In the genomic region with DNA sequence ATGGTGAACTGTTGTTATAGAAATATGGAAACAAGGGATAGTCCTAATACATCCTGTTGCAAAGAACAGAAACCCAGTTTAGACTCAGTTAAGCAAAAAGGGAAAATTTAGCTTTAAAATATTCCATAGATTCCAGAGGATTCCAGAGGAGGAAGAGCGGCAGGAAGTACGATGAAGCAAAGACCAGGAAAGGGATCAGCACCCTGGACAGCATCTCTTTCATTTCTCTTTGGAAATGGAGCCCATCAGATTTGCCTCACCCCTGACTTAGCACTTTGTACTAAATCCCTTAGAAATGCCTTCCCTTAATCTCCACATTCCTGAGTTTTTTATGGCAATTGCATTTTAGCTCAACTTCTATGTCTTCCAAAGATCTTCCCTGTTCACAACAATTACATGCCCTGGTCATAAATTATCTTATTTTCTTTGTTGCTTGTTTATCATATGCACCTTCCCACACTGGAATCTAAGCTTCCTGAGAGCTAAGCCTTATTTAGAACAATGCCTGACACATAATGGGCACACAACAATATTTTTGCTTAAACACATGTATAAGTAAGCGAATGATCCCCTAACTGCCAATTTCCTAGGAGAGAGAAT, we compare ENCODE assay signal across 22 cellular contexts.
DNase-seq lines count a peak whose midpoint lies in the region; ATAC-seq, FAIRE-seq and TF ChIP-seq lines count a peak whose summit lies in the region.
"Had no signal": no experiment of that assay in that cellular context is flagged by ENCODE, and none has a peak within 500 bp of the region (broad histone marks: within the 10 kb centered on the region; RNA-seq: fewer than 3 reads in every experiment).

No MANE protein-coding gene starts in this region.

- intact Hi-C loops in Calu3 (cut with micrococcal nuclease; ENCODE audit: unreplicated experiment): no loop called here

- no peak overlapping the region for H2AK5ac ChIP-seq in mesendoderm (ENCODE audit: low read length)

- no peak overlapping the region for H3K4me3 Mint-ChIP-seq in Calu3 (ENCODE audit: low read depth, unreplicated experiment)
- H3K4me3 Mint-ChIP-seq: CD4-positive, alpha-beta T cell had no signal

- H3K9me3 ChIP-seq in DND-41 (ENCODE audit: insufficient read depth, low read length, severe bottlenecking): no peaks in the 10 kb centered on the region
- H3K9me3 ChIP-seq: adrenal gland, testis had no signal

- H4K5ac ChIP-seq in mesendoderm (ENCODE audit: low read length): no peak overlapping the region

- no peak overlapping the region for H3K4ac ChIP-seq in mesendoderm (ENCODE audit: low read depth, low read length)

- no peak overlapping the region for H2BK15ac ChIP-seq in mesendoderm (replicated peaks; ENCODE audit: low read depth)

- DNase-seq in DND-41 (peak; percentile 18), astrocyte of the hippocampus (ENCODE audit: low read depth, low spot score) (peak; percentile 3), mesendoderm (peak; percentile 83), SIG-M5 treated with dmso at 0.1 percent for 504 hours (lab: John Stamatoyannopoulos, UW; ENCODE audit: unreplicated experiment) (no peak), Calu3 (no peak), frontal cortex (ENCODE audit: low spot score in 2 of 2) (no peak)
- DNase-seq in Jurkat, Clone E6-1 (ENCODE audit: low read depth, low spot score): peak; percentile 3
- DNase-seq in stimulated activated naive CD4-positive, alpha-beta T cell treated with Interleukin-2 at 50 U/mL for 16 hours (lab: John Stamatoyannopoulos, UW): no peak
- DNase-seq: activated CD4-positive, alpha-beta T cell treated with anti-CD3 and anti-CD28 coated beads for 4 hours; activated effector memory CD4-positive, alpha-beta T cell treated with Interleukin-2 at 50 U/mL for 16 hours; adrenal gland; caudate nucleus; CD4-positive, alpha-beta T cell; DMS53; left ventricle myocardium inferior; NCI-H1436; NCI-H2171; NCI-H526 treated with DMSO at 0.1 percent for 48 hours; stimulated activated CD4-positive, alpha-beta T cell treated with anti-CD3 and anti-CD28 coated beads, Interleukin-15, amount 100 ng/mL, for 24 hours; testis had no signal

- no CpG with 5 or more reads among the region's 3 CpGs for WGBS in mesendoderm (ENCODE audit: extremely low coverage, insufficient coverage, low lambda C conversion rate)

- no peak overlapping the region for H3K56ac ChIP-seq in mesendoderm (ENCODE audit: low read length)

- no peak overlapping the region for H2BK5ac ChIP-seq in mesendoderm (ENCODE audit: low read length)

- H3K79me2 ChIP-seq in DND-41 (ENCODE audit: insufficient read depth, low read length) (no peaks in the 10 kb centered on the region), mesendoderm (ENCODE audit: control insufficient read depth, insufficient read depth, low read length) (no peaks in the 10 kb centered on the region)

- no peak overlapping the region for H3K4me3 ChIP-seq in DND-41 (ENCODE audit: low read depth in 1 of 2, low read length in 2 of 2)
- H3K4me3 ChIP-seq in Jurkat, Clone E6-1 (ENCODE audit: low read length): no peak overlapping the region
- no peak overlapping the region for H3K4me3 ChIP-seq in mesendoderm (ENCODE audit: low read length)
- H3K4me3 ChIP-seq: adrenal gland, gastroesophageal sphincter, left ventricle myocardium inferior, testis had no signal

- CTCF ChIA-PET in Calu3 (lab: Charles Lee): no interaction called here

- TF ChIP-seq CTCF in DND-41 (IDR thresholded peaks at IDR 0.05; ENCODE audit: borderline replicate concordance, extremely low read depth, low read length, poor library complexity, severe bottlenecking) (no peak), Calu3 (IDR thresholded peaks at IDR 0.05; ENCODE audit: unreplicated experiment) (no peak)

- no peaks in the 10 kb centered on the region for H3K79me1 ChIP-seq in mesendoderm (ENCODE audit: low read length)

- no peak overlapping the region for H2AFZ ChIP-seq in DND-41 (ENCODE audit: low read depth, low read length)

- H3K9me3 Mint-ChIP-seq in Calu3 (ENCODE audit: low read depth, unreplicated experiment): peaks cover 14% of the 10 kb centered on the region

- no peak overlapping the region for H2BK120ac ChIP-seq in mesendoderm (ENCODE audit: low read depth, low read length)

- H3K27me3 Mint-ChIP-seq in Calu3 (ENCODE audit: unreplicated experiment): no peaks in the 10 kb centered on the region
- H3K27me3 Mint-ChIP-seq: CD4-positive, alpha-beta T cell had no signal

- no peaks in the 10 kb centered on the region for H3K4me1 ChIP-seq in DND-41 (ENCODE audit: insufficient read depth, low read length)
- H3K4me1 ChIP-seq in mesendoderm (ENCODE audit: control insufficient read depth, low read depth, low read length): no peaks in the 10 kb centered on the region
- H3K4me1 ChIP-seq: adrenal gland, gastroesophageal sphincter, left ventricle myocardium inferior, testis had no signal

- H3K9ac ChIP-seq in DND-41 (ENCODE audit: low read depth, low read length): no peak overlapping the region
- no peak overlapping the region for H3K9ac ChIP-seq in mesendoderm (ENCODE audit: low read length)

- H3K23ac ChIP-seq in mesendoderm (ENCODE audit: low read length): no peak overlapping the region

- FAIRE-seq in frontal cortex (lab: Jason Lieb, UNC): no peak

- H3K27ac Mint-ChIP-seq in Calu3 (ENCODE audit: unreplicated experiment): no peak overlapping the region
- H3K27ac Mint-ChIP-seq: CD4-positive, alpha-beta T cell had no signal

- no peak for ATAC-seq in DND-41 (ENCODE audit: insufficient read depth, low read depth)
- ATAC-seq: gastroesophageal sphincter, Panc1 had no signal

- H3K4me1 Mint-ChIP-seq in Calu3 (ENCODE audit: low read depth, unreplicated experiment): no peaks in the 10 kb centered on the region

- H3K36me3 Mint-ChIP-seq in Calu3 (ENCODE audit: insufficient read depth, unreplicated experiment): no peaks in the 10 kb centered on the region

- H3K27me3 ChIP-seq in DND-41 (ENCODE audit: insufficient read depth, low read length, poor library complexity): no peaks in the 10 kb centered on the region
- H3K27me3 ChIP-seq in mesendoderm (ENCODE audit: insufficient read depth, low read length, poor library complexity): no peaks in the 10 kb centered on the region
- H3K27me3 ChIP-seq: adrenal gland, gastroesophageal sphincter, testis had no signal

- H4K8ac ChIP-seq in mesendoderm (ENCODE audit: low read depth, low read length): no peak overlapping the region

- no peaks in the 10 kb centered on the region for H4K20me1 ChIP-seq in DND-41 (ENCODE audit: insufficient read depth, low read length)

- no TSS peak for BruUV-seq in Calu3 (replicated peaks; lab: Mats Ljungman, UMichigan)

- no peak overlapping the region for H3K18ac ChIP-seq in mesendoderm (ENCODE audit: low read length)

- H3K27ac ChIP-seq in DND-41 (ENCODE audit: low read length) (no peak overlapping the region), mesendoderm (ENCODE audit: low read depth, low read length) (no peak overlapping the region)
- H3K27ac ChIP-seq: adrenal gland, gastroesophageal sphincter, left ventricle myocardium inferior, testis had no signal

- no peaks in the 10 kb centered on the region for H3K36me3 ChIP-seq in DND-41 (ENCODE audit: insufficient read depth, low read length)
- H3K36me3 ChIP-seq in mesendoderm (ENCODE audit: control insufficient read depth, insufficient read depth, low read length): no peaks in the 10 kb centered on the region
- H3K36me3 ChIP-seq: adrenal gland, gastroesophageal sphincter, left ventricle myocardium inferior had no signal

- H3K4me2 ChIP-seq in DND-41 (ENCODE audit: insufficient read depth, low read length): no peak overlapping the region
- no peak overlapping the region for H3K4me2 ChIP-seq in mesendoderm (ENCODE audit: low read length)

Comparison
In these comparisons a context has a peak if more than half of its experiments do, and no peak if none do; other contexts are left out.
1. DNase-seq: peak in DND-41 (single experiment), Jurkat, Clone E6-1 (single experiment), astrocyte of the hippocampus (single experiment) and mesendoderm (single experiment); none in stimulated activated naive CD4-positive, alpha-beta T cell treated with Interleukin-2 at 50 U/mL for 16 hours (single experiment), SIG-M5 treated with dmso at 0.1 percent for 504 hours (single experiment), Calu3 (single experiment) and frontal cortex (0 of 2).